ENCODE assay signal across 18 cellular contexts in genomic region chr11:65063532-65063931, GRCh38. TPM values are rescaled to one million over a fixed set of nuclear protein-coding genes. Genes with fewer than 3 reads are reported as not detected.
DNase-seq lines count a peak whose midpoint lies in the region; ATAC-seq, FAIRE-seq and TF ChIP-seq lines count a peak whose summit lies in the region.
"Had no signal": no experiment of that assay in that cellular context is flagged by ENCODE, and none has a peak within 500 bp of the region (broad histone marks: within the 10 kb centered on the region; RNA-seq: fewer than 3 reads in every experiment).

No MANE protein-coding gene starts in this region.

- FAIRE-seq in H54 (lab: Jason Lieb, UNC): no peak
- FAIRE-seq: GM12891, GM18507 had no signal

- TF ChIP-seq CTCF in RWPE2 (IDR thresholded peaks at IDR 0.05; ENCODE audit: poor library complexity, severe bottlenecking): no peak
- no peak for TF ChIP-seq CTCF in epithelial cell of esophagus (IDR thresholded peaks at IDR 0.05; ENCODE audit: insufficient read depth, low read depth, low read length, missing control alignments)
- no peak for TF ChIP-seq CTCF in omental fat pad (IDR thresholded peaks at IDR 0.05)

- TF ChIP-seq POLR2A in H54 (IDR thresholded peaks at IDR 0.05; ENCODE audit: low read depth, low read length): no peak

- DNase-seq in RWPE2 (ENCODE audit: low spot score): no peak
- peak; percentile 65 for DNase-seq in epithelial cell of esophagus (ENCODE audit: low read depth)
- no peak for DNase-seq in H54 (ENCODE audit: insufficient read length, low spot score)
- no peak for DNase-seq in omental fat pad (ENCODE audit: low spot score)
- DNase-seq: COR-L47, GF-D8, Karpas-422, NCI-H1105, NCI-H1694, NCI-H510A treated with DMSO at 0.1 percent for 48 hours, NCI-H82, SW 1271 had no signal

- ATAC-seq in RWPE2 (ENCODE audit: low read depth) (peak; percentile 24; the same call in 1 of the 3 replicates), omental fat pad (ENCODE audit: low FRiP score) (no peak)
- ATAC-seq: HCT116 had no signal

- no peaks in the 10 kb centered on the region for H3K27me3 ChIP-seq in RWPE2 (ENCODE audit: insufficient read depth, poor library complexity, severe bottlenecking)

- no peaks in the 10 kb centered on the region for H3K9me3 ChIP-seq in RWPE2 (ENCODE audit: severe bottlenecking)

- H3K4me3 ChIP-seq in RWPE2 (ENCODE audit: severe bottlenecking) (no peak overlapping the region), epithelial cell of esophagus (ENCODE audit: low read length) (no peak overlapping the region)
- H3K4me3 ChIP-seq: PC-9 had no signal

- no peaks in the 10 kb centered on the region for H3K36me3 ChIP-seq in RWPE2 (ENCODE audit: low read depth)

- no peaks in the 10 kb centered on the region for H3K4me1 ChIP-seq in RWPE2 (ENCODE audit: insufficient read depth, poor library complexity, severe bottlenecking)

- no peak overlapping the region for H3K27ac ChIP-seq in RWPE2 (ENCODE audit: poor library complexity, severe bottlenecking)
- H3K27ac ChIP-seq: PC-9 had no signal

RNA-seq across cellular contexts. Expression of gene NAALADL1, which starts 5.2 kb away (rescaled TPM):
- 10 to 100 TPM; 17.0 to 39.1 (median 23.3) TPM for total RNA-seq in omental fat pad
- total RNA-seq: Daoy, PC-9, SK-MEL-5 had no signal

RNA-seq across cellular contexts. Expression of gene CDCA5, which starts 20.3 kb away (rescaled TPM):
- total RNA-seq in omental fat pad: 1 to 10 TPM in 2 of 4 donors, under 1 TPM in 1, not detected in 1; 0.56 to 2.8 (median 1.4) TPM

RNA-seq across cellular contexts. Expression of gene ZFPL1, which starts 20.5 kb away (rescaled TPM):
- 10 to 100 TPM; 21.3 to 44.5 (median 32.6) TPM for total RNA-seq in omental fat pad

RNA-seq across cellular contexts. Expression of gene SAC3D1, which starts 22.5 kb away (rescaled TPM):
- 10 to 100 TPM in 2 of 4 donors, 1 to 10 TPM in 2; 4.8 to 11.8 (median 10.1) TPM for total RNA-seq in omental fat pad

RNA-seq across cellular contexts. Expression of gene VPS51, which starts 32.5 kb away (rescaled TPM):
- total RNA-seq in omental fat pad: 100 to 1,000 TPM; 151 to 208 (median 192) TPM
